In the genomic region with DNA sequence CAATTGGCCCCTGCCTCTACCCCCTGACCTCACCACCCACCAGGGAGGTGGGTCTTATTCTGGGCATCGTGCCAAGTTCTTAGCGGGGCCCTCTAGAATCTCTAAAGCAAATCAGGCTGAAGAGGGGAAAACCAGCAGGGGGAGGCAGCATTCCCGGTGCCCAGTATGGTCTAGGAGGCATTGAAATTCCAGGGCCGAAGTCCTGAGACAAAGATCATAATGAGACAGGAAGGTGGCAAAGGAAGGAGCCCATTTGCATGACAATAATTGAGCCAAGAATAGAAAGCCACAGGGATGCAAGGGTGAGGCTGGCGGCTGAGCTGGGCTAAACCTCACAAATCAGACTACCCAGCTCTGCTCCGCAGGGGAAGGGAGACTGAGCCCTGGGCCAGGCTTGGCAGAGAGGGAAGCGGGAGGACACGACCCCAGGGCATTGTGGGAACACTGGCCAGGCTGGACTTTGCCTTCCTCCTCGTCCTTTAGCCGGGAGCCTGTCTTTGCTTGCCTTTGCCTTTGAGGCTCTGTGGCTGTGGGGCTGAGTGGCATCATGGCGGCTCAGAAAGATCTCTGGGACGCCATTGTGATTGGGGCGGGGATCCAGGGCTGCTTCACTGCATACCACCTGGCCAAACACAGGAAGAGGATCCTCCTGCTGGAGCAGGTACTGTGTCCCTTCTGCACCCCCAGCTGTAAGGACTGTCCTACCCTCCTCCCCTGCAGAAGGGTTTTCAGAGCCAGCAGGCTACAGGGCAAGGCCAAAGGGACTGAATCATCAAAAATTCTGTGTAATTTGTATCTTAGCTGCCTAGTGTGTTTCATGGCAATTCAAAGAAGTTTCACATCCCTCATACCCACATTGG, we compare ENCODE assay signal across 8 cellular contexts. TPM values are rescaled to one million over a fixed set of nuclear protein-coding genes. Genes with fewer than 3 reads are reported as not detected.
DNase-seq lines count a peak whose midpoint lies in the region; ATAC-seq and TF ChIP-seq lines count a peak whose summit lies in the region.

A gene with protein sequence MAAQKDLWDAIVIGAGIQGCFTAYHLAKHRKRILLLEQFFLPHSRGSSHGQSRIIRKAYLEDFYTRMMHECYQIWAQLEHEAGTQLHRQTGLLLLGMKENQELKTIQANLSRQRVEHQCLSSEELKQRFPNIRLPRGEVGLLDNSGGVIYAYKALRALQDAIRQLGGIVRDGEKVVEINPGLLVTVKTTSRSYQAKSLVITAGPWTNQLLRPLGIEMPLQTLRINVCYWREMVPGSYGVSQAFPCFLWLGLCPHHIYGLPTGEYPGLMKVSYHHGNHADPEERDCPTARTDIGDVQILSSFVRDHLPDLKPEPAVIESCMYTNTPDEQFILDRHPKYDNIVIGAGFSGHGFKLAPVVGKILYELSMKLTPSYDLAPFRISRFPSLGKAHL (plus strand): TSS at position 463 of the 860 bp plus-strand sequence. CDS start 85 bp downstream, at position 548.

- H3K27me3 Mint-ChIP-seq in natural killer cell (ENCODE audit: low read depth in 2 of 2) (peaks cover 0 to 4% of the 10 kb centered on the region in 2 donors), immature natural killer cell (ENCODE audit: low read depth in 3 of 3) (peaks cover 0 to 5% (median 3%) of the 10 kb centered on the region in 3 donors)
- peaks cover 3 to 8% of the 10 kb centered on the region in 2 donors for H3K27me3 Mint-ChIP-seq in natural killer cell treated with Interleukin-12 subunit alpha and Interleukin-12 subunit beta and Interleukin-15 and Interleukin-18, amount 100 ng/mL, for 72 hours

- intact Hi-C loops in natural killer cell (cut with micrococcal nuclease), result no loop called here
- intact Hi-C loops in dorsolateral prefrontal cortex (cut with DNase I), result no loop called here
- intact Hi-C loops in mucosa of descending colon (cut with DNase I, micrococcal nuclease), result no loop called here

- DNase-seq in natural killer cell (no peak), NCI-H748 treated with DMSO at 0.1 percent for 48 hours (lab: John Stamatoyannopoulos, UW) (peak; percentile 98), dorsolateral prefrontal cortex (peak in 6 of 10 donors; percentile 27 to 67 (median 46)), mucosa of descending colon (peak in 1 of 3 donors; percentile 13), immature natural killer cell (no peak)
- DNase-seq in natural killer cell treated with Interleukin-12 subunit alpha and Interleukin-12 subunit beta and Interleukin-15 and Interleukin-18, amount 100 ng/mL, for 72 hours (ENCODE audit: low spot score), result no peak

- H3K4me3 Mint-ChIP-seq in natural killer cell (no peak within 1 kb of the TSS), immature natural killer cell (no peak within 1 kb of the TSS)
- H3K4me3 Mint-ChIP-seq in natural killer cell treated with Interleukin-12 subunit alpha and Interleukin-12 subunit beta and Interleukin-15 and Interleukin-18, amount 100 ng/mL, for 72 hours, result no peak within 1 kb of the TSS

- H3K4me1 ChIP-seq in mucosa of descending colon (ENCODE audit: low read depth), result no peaks in the 10 kb centered on the region

- H3K36me3 Mint-ChIP-seq in natural killer cell (no peaks in the 10 kb centered on the region), immature natural killer cell (peaks cover 0 to 14% (median 0%) of the 10 kb centered on the region in 3 donors)
- no peaks in the 10 kb centered on the region for H3K36me3 Mint-ChIP-seq in natural killer cell treated with Interleukin-12 subunit alpha and Interleukin-12 subunit beta and Interleukin-15 and Interleukin-18, amount 100 ng/mL, for 72 hours

- H3K4me1 Mint-ChIP-seq in natural killer cell, result peaks cover 8 to 12% of the 10 kb centered on the region in 2 donors
- peaks cover 6 to 7% of the 10 kb centered on the region in 2 donors for H3K4me1 Mint-ChIP-seq in natural killer cell treated with Interleukin-12 subunit alpha and Interleukin-12 subunit beta and Interleukin-15 and Interleukin-18, amount 100 ng/mL, for 72 hours (ENCODE audit: low read depth in 2 of 2)
- H3K4me1 Mint-ChIP-seq in immature natural killer cell, result peaks cover 0 to 5% of the 10 kb centered on the region in 2 donors

- TF ChIP-seq CTCF in natural killer cell (IDR thresholded peaks at IDR 0.05), result no peak
- TF ChIP-seq CTCF in dorsolateral prefrontal cortex (IDR thresholded peaks at IDR 0.05 in 54 of 56, conservative IDR thresholded peaks at IDR 0.05 in 2 of 56; ENCODE audit: low read depth in 1 of 56, partially characterized antibody in 56 of 56), result peak in 12 of 56 donors; percentile 7 to 31 (median 13)
- no peak for TF ChIP-seq CTCF in mucosa of descending colon (IDR thresholded peaks at IDR 0.05)

- ATAC-seq in natural killer cell, result peak in 2 of 3 donors; percentile 22 to 29
- ATAC-seq in natural killer cell treated with Interleukin-12 subunit alpha and Interleukin-12 subunit beta and Interleukin-15 and Interleukin-18, amount 100 ng/mL, for 72 hours, result no peak
- peak; percentile 45 for ATAC-seq in mucosa of descending colon
- no peak for ATAC-seq in GM19455 (IDR thresholded peaks at IDR 0.05; ENCODE audit: unreplicated experiment)
- ATAC-seq in HG03097 (IDR thresholded peaks at IDR 0.05; ENCODE audit: low FRiP score, unreplicated experiment), result no peak

- H3K27me3 ChIP-seq in dorsolateral prefrontal cortex, result no peaks in the 10 kb centered on the region

- no peaks in the 10 kb centered on the region for H3K36me3 ChIP-seq in mucosa of descending colon (ENCODE audit: low read depth)

- H3K27ac ChIP-seq in dorsolateral prefrontal cortex, result peak within 1 kb of the TSS in 41 of 59 donors; percentile 4 to 77 (median 45)

- H3K9me3 Mint-ChIP-seq in natural killer cell, result no peaks in the 10 kb centered on the region
- no peaks in the 10 kb centered on the region for H3K9me3 Mint-ChIP-seq in natural killer cell treated with Interleukin-12 subunit alpha and Interleukin-12 subunit beta and Interleukin-15 and Interleukin-18, amount 100 ng/mL, for 72 hours
- H3K9me3 Mint-ChIP-seq in immature natural killer cell, result no peaks in the 10 kb centered on the region

- H3K4me3 ChIP-seq in dorsolateral prefrontal cortex (peak within 1 kb of the TSS in 4 of 59 donors; percentile 4 to 15 (median 8)), mucosa of descending colon (no peak within 1 kb of the TSS)

- H3K27ac Mint-ChIP-seq in natural killer cell (no peak within 1 kb of the TSS), immature natural killer cell (no peak within 1 kb of the TSS)
- no peak within 1 kb of the TSS for H3K27ac Mint-ChIP-seq in natural killer cell treated with Interleukin-12 subunit alpha and Interleukin-12 subunit beta and Interleukin-15 and Interleukin-18, amount 100 ng/mL, for 72 hours

- no peaks in the 10 kb centered on the region for H3K9me3 ChIP-seq in mucosa of descending colon

RNA-seq across cellular contexts. Expression of the gene that starts here (rescaled TPM):
- total RNA-seq in natural killer cell, result 1 to 10 TPM; 3.0 to 5.8 (median 3.4) TPM
- 1 to 10 TPM; 3.2 to 5.0 TPM for total RNA-seq in natural killer cell treated with Interleukin-12 subunit alpha and Interleukin-12 subunit beta and Interleukin-15 and Interleukin-18, amount 100 ng/mL, for 72 hours
- total RNA-seq in dorsolateral prefrontal cortex, result 10 to 100 TPM in 67 of 120 experiments, 1 to 10 TPM in 53; 3.8 to 24.7 (median 10.6) TPM
- total RNA-seq in mucosa of descending colon, result 1 to 10 TPM in 2 of 3 donors, under 1 TPM in 1; 0.75 to 7.4 (median 1.3) TPM
- polyA plus RNA-seq in immature natural killer cell, result 1 to 10 TPM; 1.6 to 2.7 (median 2.0) TPM

Comparison
In these comparisons a context has a peak if more than half of its experiments do, and no peak if none do; other contexts are left out.
1. ATAC-seq: peak in natural killer cell (2 of 3) and mucosa of descending colon (single experiment); none in natural killer cell treated with Interleukin-12 subunit alpha and Interleukin-12 subunit beta and Interleukin-15 and Interleukin-18, amount 100 ng/mL, for 72 hours (0 of 2), GM19455 (single experiment) and HG03097 (single experiment).
2. DNase-seq: peak in NCI-H748 treated with DMSO at 0.1 percent for 48 hours (single experiment) and dorsolateral prefrontal cortex (6 of 10); none in natural killer cell (single experiment), natural killer cell treated with Interleukin-12 subunit alpha and Interleukin-12 subunit beta and Interleukin-15 and Interleukin-18, amount 100 ng/mL, for 72 hours (single experiment) and immature natural killer cell (0 of 3).